In genomic region chr20:37912874-37913273, GRCh38 we compare ENCODE assay signal across 1 cellular context.
TF ChIP-seq lines count a peak whose summit lies in the region.

No MANE protein-coding gene starts in this region.

TF ChIP-seq in HEK293, 187 proteins besides CTCF, POLR2A, EP300 and RAD21:
- TF ChIP-seq BCL6B (tag by site-specific recombination; IDR thresholded peaks at IDR 0.05) (no peak), ZNF623 (tag by site-specific recombination; IDR thresholded peaks at IDR 0.05) (no peak), ZNF391 (tag by site-specific recombination; IDR thresholded peaks at IDR 0.05; ENCODE audit: borderline replicate concordance, low read depth) (no peak), REST (tag by site-specific recombination; IDR thresholded peaks at IDR 0.05) (no peak), ZNF366 (tag by site-specific recombination; conservative IDR thresholded peaks at IDR 0.05) (0 out of 2 replicates have a peak, but pooled peaks have one; percentile 27), KLF16 (tag by site-specific recombination; IDR thresholded peaks at IDR 0.05) (no peak), ZSCAN16 (tag by site-specific recombination; IDR thresholded peaks at IDR 0.05) (no peak), ZFHX2 (tag by site-specific recombination; conservative IDR thresholded peaks at IDR 0.05) (0 out of 2 replicates have a peak, but pooled peaks have one; percentile 6), ZNF341 (tag by site-specific recombination; IDR thresholded peaks at IDR 0.05; ENCODE audit: low read depth) (no peak)
TF ChIP-seq in HEK293: peak in this region for 2.
